Comparison of ENCODE assay signal across 8 cellular contexts in genomic region chr19:11089254-11090013, GRCh38.
DNase-seq lines count a peak whose midpoint lies in the region; ATAC-seq and TF ChIP-seq lines count a peak whose summit lies in the region.

LDLR (plus strand) TSS chr19:11089463; CDS start chr19:11089549, 86 bp downstream.

- H3K4me3 ChIP-seq in HAP-1: peak within 1 kb of the TSS; percentile 86
- peak within 1 kb of the TSS; percentile 85 to 96 for H3K4me3 ChIP-seq in cardiac fibroblast (replicated peaks in 1 of 2; ENCODE audit: low read depth in 2 of 2, low read length in 2 of 2)
- peak within 1 kb of the TSS; percentile 54 to 78 (median 71) for H3K4me3 ChIP-seq in skin epidermis

- peaks cover 37% of the 10 kb centered on the region for H3K36me3 ChIP-seq in HAP-1 (replicated peaks)

- peak within 1 kb of the TSS; percentile 32 to 99 (median 98) for H3K27ac ChIP-seq in skin epidermis

- H3K9me3 ChIP-seq in HAP-1: no peaks in the 10 kb centered on the region

- in situ Hi-C loops in HAP-1 (cut with MboI; ENCODE audit: low sequenced_read_pairs): no loop called here

- TF ChIP-seq CTCF in cardiac fibroblast (IDR thresholded peaks at IDR 0.05; ENCODE audit: low read depth, low read length): no peak

- no peak for ATAC-seq in HG02610 (IDR thresholded peaks at IDR 0.05; ENCODE audit: unreplicated experiment)

- DNase-seq in C1 segment of cervical spinal cord (lab: John Stamatoyannopoulos, UW) (peak in 13 of 14 donors; percentile 9 to 91 (median 71)), HAP-1 (ENCODE audit: low spot score in 2 of 2) (peak; percentile 94 to 96), NCI-H345 (lab: John Stamatoyannopoulos, UW) (peak; percentile 70), cardiac fibroblast (ENCODE audit: low read depth in 2 of 2) (peak; percentile 97 to 98), iPS-NIHi7 (ENCODE audit: extremely low spot score) (peak; percentile 84)
- DNase-seq in activated CD4-positive, CD25-positive, alpha-beta regulatory T cell treated with anti-CD3 and anti-CD28 coated beads, Interleukin-2, amount 50 U/mL, for 16 hours (ENCODE audit: low read depth, low spot score): peak; percentile 55

- H3K4me1 ChIP-seq in HAP-1: peaks cover 20% of the 10 kb centered on the region

- H3K27me3 ChIP-seq in HAP-1 (ENCODE audit: low read depth): no peaks in the 10 kb centered on the region
